Comparison of ENCODE assay signal across 8 cellular contexts in the genomic region with DNA sequence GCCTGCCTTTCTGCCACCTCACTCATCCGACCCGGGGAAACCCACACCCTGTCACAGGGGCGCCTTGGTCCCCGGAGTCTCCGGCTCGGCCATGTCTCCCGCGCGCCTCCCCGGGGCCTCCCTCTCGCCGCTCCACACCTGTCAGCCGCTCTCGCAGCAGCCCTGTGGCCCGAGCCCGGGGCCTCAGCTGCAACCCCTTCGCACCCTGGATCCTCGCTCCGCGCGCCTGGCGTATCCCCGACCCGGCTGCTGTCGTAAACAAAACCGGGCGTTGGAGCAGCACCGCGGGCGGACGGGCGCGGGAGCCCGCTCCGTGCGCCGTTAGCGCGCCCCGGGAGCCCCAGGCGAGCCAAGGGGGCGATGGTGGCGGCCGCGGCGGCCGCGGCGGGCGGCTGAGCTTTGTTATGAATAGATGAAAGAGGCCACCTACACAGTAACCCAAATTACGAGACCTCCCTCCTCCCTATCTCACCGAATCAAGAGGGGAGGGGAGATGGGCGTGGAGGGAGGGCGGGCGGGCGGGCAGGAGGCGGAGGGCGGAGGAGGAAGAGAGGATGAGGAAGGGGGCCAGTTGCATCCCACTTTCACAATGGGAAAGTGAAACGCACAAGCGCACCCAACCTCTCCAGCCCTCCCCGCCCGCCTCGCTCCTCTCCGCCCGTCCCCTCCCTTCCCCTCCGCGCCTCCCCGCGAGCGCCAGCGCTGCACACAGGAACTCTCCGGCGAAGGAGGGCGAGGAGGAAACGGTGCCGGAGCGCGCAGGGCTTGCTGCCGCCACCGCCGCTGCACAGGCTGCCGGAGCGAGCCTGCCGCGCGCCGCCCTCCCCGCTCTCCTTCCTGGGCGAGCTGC. TPM values are rescaled to one million over a fixed set of nuclear protein-coding genes. Genes with fewer than 3 reads are reported as not detected.
DNase-seq lines count a peak whose midpoint lies in the region; ATAC-seq and TF ChIP-seq lines count a peak whose summit lies in the region.

A gene (plus strand): TSS at position 587 of the 850 bp plus-strand sequence. CDS start 395 bp downstream, outside the sequence.

- H3K4me1 ChIP-seq in endodermal cell (ENCODE audit: control insufficient read depth, insufficient read depth, low read length) (peaks cover 15% of the 10 kb centered on the region), mesodermal cell (ENCODE audit: control insufficient read depth, insufficient read depth, low read length, poor library complexity, severe bottlenecking) (peaks cover 13% of the 10 kb centered on the region)

- ATAC-seq in GM18511 (IDR thresholded peaks at IDR 0.05; ENCODE audit: unreplicated experiment) (peak; percentile 46), HG02759 (IDR thresholded peaks at IDR 0.05; ENCODE audit: unreplicated experiment) (peak; percentile 51)

- no peak within 1 kb of the TSS for H3K27ac Mint-ChIP-seq in endodermal cell

- peak within 1 kb of the TSS; percentile 76 for H3K4me3 ChIP-seq in endodermal cell (ENCODE audit: low read length)
- peak within 1 kb of the TSS; percentile 48 for H3K4me3 ChIP-seq in mesodermal cell (ENCODE audit: extremely low read depth, insufficient read depth, low read length, poor library complexity, severe bottlenecking)

- no peak within 1 kb of the TSS for H3K9ac ChIP-seq in endodermal cell (ENCODE audit: extremely low read depth, low read length, poor library complexity, severe bottlenecking)

- DNase-seq in NCI-H2227 (lab: John Stamatoyannopoulos, UW; ENCODE audit: unreplicated experiment), result peak; percentile 72
- peak; percentile 70 for DNase-seq in activated CD8-positive, alpha-beta memory T cell treated with anti-CD3 and anti-CD28 coated beads, Interleukin-2, amount 50 U/mL, for 4 hours
- DNase-seq in endodermal cell, result peak; percentile 88
- peak; percentile 48 to 63 for DNase-seq in stimulated activated CD8-positive, alpha-beta memory T cell treated with anti-CD3 and anti-CD28 coated beads, Interleukin-15, amount 100 ng/mL, for 48 hours (ENCODE audit: low read depth in 2 of 2)
- DNase-seq in NCI-H2029 treated with DMSO at 0.1 percent for 48 hours (lab: John Stamatoyannopoulos, UW), result no peak

- peaks cover 85% of the 10 kb centered on the region for H3K27me3 Mint-ChIP-seq in endodermal cell (ENCODE audit: insufficient read depth)

- WGBS in endodermal cell (ENCODE audit: insufficient coverage in 1 of 2, insufficient read length in 1 of 2), 2 experiments, result 1 to 6% methylated on average over 7 to 73 of the region's 89 CpGs
- 1% methylated on average over 30 to 31 of the region's 89 CpGs for WGBS in mesodermal cell (ENCODE audit: insufficient coverage in 2 of 2), 2 experiments

- no peak for TF ChIP-seq CTCF in endodermal cell (conservative IDR thresholded peaks at IDR 0.05)

- H3K36me3 Mint-ChIP-seq in endodermal cell (ENCODE audit: low read depth), result no peaks in the 10 kb centered on the region

- H3K4me1 Mint-ChIP-seq in endodermal cell, result peaks cover 28% of the 10 kb centered on the region

- H3K27me3 ChIP-seq in endodermal cell (ENCODE audit: control insufficient read depth, insufficient read depth, low read length, poor library complexity, severe bottlenecking), result peaks cover 66% of the 10 kb centered on the region

- H3K9me3 Mint-ChIP-seq in endodermal cell, result no peaks in the 10 kb centered on the region

- H3K36me3 ChIP-seq in endodermal cell (ENCODE audit: control insufficient read depth, insufficient read depth, low read length), result no peaks in the 10 kb centered on the region
- H3K36me3 ChIP-seq in mesodermal cell (ENCODE audit: control insufficient read depth, insufficient read depth, low read length), result no peaks in the 10 kb centered on the region

- H3K9me3 ChIP-seq in endodermal cell (ENCODE audit: control insufficient read depth, low read length) (no peaks in the 10 kb centered on the region), mesodermal cell (ENCODE audit: control insufficient read depth, low read length) (no peaks in the 10 kb centered on the region)

- peak within 1 kb of the TSS; percentile 56 for H3K4me3 Mint-ChIP-seq in endodermal cell

- H3K27ac ChIP-seq in endodermal cell (ENCODE audit: low read depth, low read length), result no peak within 1 kb of the TSS
- H3K27ac ChIP-seq in mesodermal cell (ENCODE audit: low read depth, low read length, severe bottlenecking), result no peak within 1 kb of the TSS

RNA-seq across cellular contexts. Expression of the gene that starts here (rescaled TPM):
- 1 to 10 TPM; 1.6 to 1.9 TPM for total RNA-seq in endodermal cell
- 10.2 TPM for polyA plus RNA-seq in endodermal cell (2013, experiment 1 of 2)
- 9.9 TPM for polyA plus RNA-seq in endodermal cell (2013, experiment 2 of 2)
- 5.6 TPM for polyA plus RNA-seq in mesodermal cell (2013, experiment 1 of 2)
- 4.7 TPM for polyA plus RNA-seq in mesodermal cell (2013, experiment 2 of 2)
